8 cellular contexts compared by ENCODE assay signal in genomic region chr9:130042931-130043653, GRCh38. TPM values are rescaled to one million over a fixed set of nuclear protein-coding genes. Genes with fewer than 3 reads are reported as not detected.
A peak's percentile ranks its signal among the peaks of the same experiment; 100 is the strongest.
DNase-seq lines count a peak whose midpoint lies in the region; ATAC-seq, FAIRE-seq and TF ChIP-seq lines count a peak whose summit lies in the region.

Gene FNBP1, minus strand, starts transcription at chr9:130043189. Its CDS starts 214 bp downstream, at chr9:130042975.

- no TSS peak for BruUV-seq in endothelial cell of umbilical vein (replicated peaks; lab: Mats Ljungman, UMichigan)

- no peak for TF ChIP-seq CTCF in endothelial cell of umbilical vein (IDR thresholded peaks at IDR 0.05; ENCODE audit: extremely low read depth in 1 of 2, insufficient read depth in 1 of 2, low read depth in 1 of 2, low read length in 2 of 2)
- no peak for TF ChIP-seq CTCF in mesothelial cell of epicardium (IDR thresholded peaks at IDR 0.05; ENCODE audit: unreplicated experiment)

- no peaks in the 10 kb centered on the region for H3K36me3 Mint-ChIP-seq in mesothelial cell of epicardium

- DNase-seq in NCI-H187 (lab: John Stamatoyannopoulos, UW), result peak; percentile 13 to 36
- no peak for DNase-seq in NCI-H187 treated with DMSO at 0.1 percent for 48 hours (lab: John Stamatoyannopoulos, UW)
- DNase-seq in NOMO-1 treated with DMSO at 0.1 percent for 48 hours (lab: John Stamatoyannopoulos, UW; ENCODE audit: unreplicated experiment), result peak; percentile 65
- DNase-seq in activated CD8-positive, alpha-beta memory T cell treated with anti-CD3 and anti-CD28 coated beads, Interleukin-2, amount 50 U/mL, for 48 hours, result peak; percentile 87
- peak; percentile 80 for DNase-seq in endothelial cell of umbilical vein (ENCODE audit: low read depth, low spot score)
- DNase-seq in mesothelial cell of epicardium (ENCODE audit: low spot score in 2 of 2, unreplicated experiment in 2 of 2), result peak; percentile 73 to 83
- peak; percentile 65 for DNase-seq in stimulated activated CD8-positive, alpha-beta memory T cell treated with anti-CD3 and anti-CD28 coated beads, Interleukin-15, amount 100 ng/mL, for 24 hours (ENCODE audit: low read depth)

- peaks cover 13% of the 10 kb centered on the region for H3K79me2 ChIP-seq in endothelial cell of umbilical vein (ENCODE audit: control insufficient read depth, insufficient read depth, low read length)

- intact Hi-C loops in endothelial cell of umbilical vein (cut with micrococcal nuclease), result loop anchor here (1.0 to 5.0 kb wide), 5 partner anchors 32 to 208 kb away; partner anchors contain the start of genes C9orf78 and USP20

- CTCF ChIA-PET in endothelial cell of umbilical vein (lab: Charles Lee), result interaction anchor here (0.8 to 1.7 kb wide), 8 partner anchors 10 to 158 kb away, joined by 3 to 5 read pairs (median 4); partner anchors contain the start of gene GPR107

- POLR2A ChIA-PET in endothelial cell of umbilical vein (lab: Charles Lee), result interaction anchor here (0.9 to 1.6 kb wide), 4 partner anchors 10 to 209 kb away, joined by 3 to 5 read pairs (median 4); partner anchors contain the start of gene GPR107

- no peaks in the 10 kb centered on the region for H3K27me3 Mint-ChIP-seq in mesothelial cell of epicardium (ENCODE audit: low read depth)

- H3K4me1 Mint-ChIP-seq in mesothelial cell of epicardium, result peaks cover 28% of the 10 kb centered on the region

- no peak for FAIRE-seq in endothelial cell of umbilical vein (lab: Jason Lieb, UNC)

- H3K4me2 ChIP-seq in endothelial cell of umbilical vein (ENCODE audit: insufficient read depth, low read length), result peak within 1 kb of the TSS; percentile 84

- H3K27me3 ChIP-seq in endothelial cell of umbilical vein (ENCODE audit: control insufficient read depth in 2 of 2, insufficient read depth in 2 of 2, low read length in 2 of 2), result no peaks in the 10 kb centered on the region

- peaks cover 3% of the 10 kb centered on the region for H4K20me1 ChIP-seq in endothelial cell of umbilical vein (replicated peaks; ENCODE audit: control insufficient read depth, extremely low read depth, insufficient read depth, low read length)

- ATAC-seq in HG03196 (IDR thresholded peaks at IDR 0.05; ENCODE audit: unreplicated experiment), result peak; percentile 33

- peak within 1 kb of the TSS; percentile 68 to 92 (median 81) for H3K4me3 ChIP-seq in endothelial cell of umbilical vein (replicated peaks in 1 of 3; ENCODE audit: insufficient read depth in 1 of 3, low read depth in 1 of 3, low read length in 3 of 3)

- H3K36me3 ChIP-seq in endothelial cell of umbilical vein (ENCODE audit: control insufficient read depth in 2 of 2, extremely low read depth in 1 of 2, insufficient read depth in 2 of 2, low read length in 2 of 2), result no peaks in the 10 kb centered on the region

- H3K27ac Mint-ChIP-seq in mesothelial cell of epicardium, result peak within 1 kb of the TSS; percentile 97

- peaks cover 30% of the 10 kb centered on the region for H3K4me1 ChIP-seq in endothelial cell of umbilical vein (ENCODE audit: control insufficient read depth, extremely low read depth, insufficient read depth, low read length)

- H3K9me1 ChIP-seq in endothelial cell of umbilical vein (replicated peaks; ENCODE audit: control insufficient read depth, extremely low read depth, insufficient read depth, low read length), result no peaks in the 10 kb centered on the region

- no peaks in the 10 kb centered on the region for H3K9me3 ChIP-seq in endothelial cell of umbilical vein (replicated peaks; ENCODE audit: control insufficient read depth, insufficient read depth, low read length)

- H3K9me3 Mint-ChIP-seq in mesothelial cell of epicardium, result no peaks in the 10 kb centered on the region

- H3K4me3 Mint-ChIP-seq in mesothelial cell of epicardium, result peak within 1 kb of the TSS; percentile 96

- peak within 1 kb of the TSS; percentile 14 for H3K27ac ChIP-seq in endothelial cell of umbilical vein (ENCODE audit: insufficient read depth, low read depth, low read length)

- H3K9ac ChIP-seq in endothelial cell of umbilical vein (replicated peaks; ENCODE audit: extremely low read depth, insufficient read depth, low read length), result peak within 1 kb of the TSS; percentile 75

- peak within 1 kb of the TSS; percentile 49 for H2AFZ ChIP-seq in endothelial cell of umbilical vein (ENCODE audit: low read depth, low read length)

- no peak for TF ChIP-seq POLR2A in endothelial cell of umbilical vein (IDR thresholded peaks at IDR 0.05; ENCODE audit: low read depth, low read length)

- dilution Hi-C loops in endothelial cell of umbilical vein (cut with MboI; ENCODE audit: extremely low pct_ligation_motif_present, low sequenced_read_pairs), result no loop called here

TF ChIP-seq in endothelial cell of umbilical vein, 7 proteins besides CTCF, POLR2A, EP300 and RAD21:
- TF ChIP-seq POLR2AphosphoS5 (IDR thresholded peaks at IDR 0.05; ENCODE audit: insufficient read depth, low read depth, low read length), result peak; percentile 67
- no peak for TF ChIP-seq MYC (IDR thresholded peaks at IDR 0.05; ENCODE audit: low read depth, low read length)
- no peak for TF ChIP-seq JUN (IDR thresholded peaks at IDR 0.05; ENCODE audit: borderline replicate concordance, insufficient read depth, insufficient read length, low read depth)
- TF ChIP-seq MAX (IDR thresholded peaks at IDR 0.05; ENCODE audit: insufficient read depth, insufficient read length), result no peak
- TF ChIP-seq FOS (IDR thresholded peaks at IDR 0.05; ENCODE audit: borderline replicate concordance, insufficient read depth, low read length), result no peak
- TF ChIP-seq GATA2 (IDR thresholded peaks at IDR 0.05; ENCODE audit: insufficient read depth, insufficient read length, low read depth, low read length), result no peak

RNA-seq across cellular contexts. Expression of gene FNBP1, which starts in this region (rescaled TPM):
- total RNA-seq in endothelial cell of umbilical vein, result 36.2 and 43.9 TPM in 2 replicates
- polyA plus RNA-seq in endothelial cell of umbilical vein, result 7.7 and 10.9 TPM in 2 replicates
- 12.9 and 13.1 TPM in 2 replicates for polyA plus RNA-seq in endothelial cell of umbilical vein (2011; cell fraction: cytosol; rRNA removed)
- 17.9 and 18.7 TPM in 2 replicates for polyA plus RNA-seq in endothelial cell of umbilical vein (2011; cell fraction: nucleus; rRNA removed)
- polyA plus RNA-seq in endothelial cell of umbilical vein (2012), result 14.3 and 20.1 TPM in 2 replicates
- 17.1 and 19.3 TPM in 2 replicates for polyA minus RNA-seq in endothelial cell of umbilical vein
- 16.2 TPM for polyA minus RNA-seq in endothelial cell of umbilical vein (2011; cell fraction: cytosol; rRNA and poly(A)+ RNA removed)
- polyA minus RNA-seq in endothelial cell of umbilical vein (2011; cell fraction: nucleus; rRNA and poly(A)+ RNA removed), result 28.4 and 34.7 TPM in 2 replicates
- total RNA-seq in mesothelial cell of epicardium, result 48.3 to 52.4 TPM (median 49.9 TPM) in 3 replicates
